8 cellular contexts compared by ENCODE assay signal in genomic region chr10:119445311-119445934, GRCh38.
DNase-seq lines count a peak whose midpoint lies in the region; ATAC-seq, FAIRE-seq and TF ChIP-seq lines count a peak whose summit lies in the region.

No MANE protein-coding gene starts in this region.

- FAIRE-seq in GM12892 (lab: Jason Lieb, UNC): peak; percentile 95

- peaks cover 12% of the 10 kb centered on the region for H3K36me3 Mint-ChIP-seq in activated T-helper 2 cell treated with anti-CD3 and anti-CD28 coated beads, Interferon-gamma antibody, Interleukin-2, Interleukin-4, amounts not matched to agents 10 μg/mL and 5 μg/mL and 100 μg/mL, durations not matched to agents 14 hours and 24 hours and 36 hours (ENCODE audit: low read depth)

- H3K27me3 ChIP-seq in A673 (replicated peaks; ENCODE audit: insufficient read depth, low read depth, low read length, poor library complexity): no peaks in the 10 kb centered on the region
- H3K27me3 ChIP-seq in testis: no peaks in the 10 kb centered on the region

- TF ChIP-seq CTCF in A673 (conservative IDR thresholded peaks at IDR 0.05; ENCODE audit: low read depth, low read length): peak; percentile 93
- TF ChIP-seq CTCF in omental fat pad (IDR thresholded peaks at IDR 0.05): peak in 1 of 3 donors; percentile 68
- peak; percentile 91 to 99 (median 96) for TF ChIP-seq CTCF in testis (IDR thresholded peaks at IDR 0.05)

- peak; percentile 78 for DNase-seq in A673 (ENCODE audit: low spot score)
- DNase-seq in GM12892 (ENCODE audit: insufficient read length): peak; percentile 81
- DNase-seq in HuH-7 (ENCODE audit: low spot score): peak; percentile 96
- DNase-seq in RPMI7951 (ENCODE audit: low read depth): peak; percentile 61
- peak; percentile 69 for DNase-seq in activated T-helper 2 cell treated with anti-CD3 and anti-CD28 coated beads, Interferon-gamma antibody, Interleukin-2, Interleukin-4, amounts not matched to agents 10 μg/mL and 5 μg/mL and 100 μg/mL, durations not matched to agents 14 hours and 24 hours and 36 hours (ENCODE audit: low spot score)
- peak; percentile 60 for DNase-seq in foreskin melanocyte
- DNase-seq in omental fat pad (ENCODE audit: low spot score): peak; percentile 84
- peak; percentile 92 for DNase-seq in testis

- no peak overlapping the region for H3K4me3 Mint-ChIP-seq in activated T-helper 2 cell treated with anti-CD3 and anti-CD28 coated beads, Interferon-gamma antibody, Interleukin-2, Interleukin-4, amounts not matched to agents 10 μg/mL and 5 μg/mL and 100 μg/mL, durations not matched to agents 14 hours and 24 hours and 36 hours (ENCODE audit: low read depth)

- TF ChIP-seq POLR2A in GM12892 (IDR thresholded peaks at IDR 0.05; ENCODE audit: low read depth, low read length) (no peak), testis (IDR thresholded peaks at IDR 0.05) (no peak)

- H3K9me3 ChIP-seq in A673 (ENCODE audit: low read depth, low read length, poor library complexity, severe bottlenecking) (no peaks in the 10 kb centered on the region), testis (no peaks in the 10 kb centered on the region)

- 32 to 39% methylated on average over 10 of the region's 10 CpGs for WGBS in testis, 2 donors

- intact Hi-C loops in A673 (cut with micrococcal nuclease; ENCODE audit: unreplicated experiment): loop anchor here (1.0 kb wide), 1 partner anchor 246 kb away; no protein-coding TSS in a partner anchor
- intact Hi-C loops in activated T-helper 2 cell treated with anti-CD3 and anti-CD28 coated beads, Interferon-gamma antibody, Interleukin-2, Interleukin-4, amounts not matched to agents 10 μg/mL and 5 μg/mL and 100 μg/mL, durations not matched to agents 14 hours and 24 hours and 36 hours (cut with micrococcal nuclease): loop anchor here (1.0 to 2.0 kb wide), 2 partner anchors 239 to 247 kb away; no protein-coding TSS in a partner anchor
- intact Hi-C loops in testis (cut with DNase I; ENCODE audit: low total_unique reads): loop anchor here (10.0 kb wide), 1 partner anchor 241 kb away; the partner anchor contains the start of gene GRK5

- H3K4me1 ChIP-seq in A673 (ENCODE audit: insufficient read depth, low read length, poor library complexity, severe bottlenecking) (no peaks in the 10 kb centered on the region), testis (peaks cover 4% of the 10 kb centered on the region)

- no TSS peak for BruUV-seq in A673 (replicated peaks; lab: Mats Ljungman, UMichigan)

- H3K27ac ChIP-seq in A673 (ENCODE audit: low read depth, low read length, poor library complexity, severe bottlenecking) (no peak overlapping the region), testis (no peak overlapping the region)

- H3K9me3 Mint-ChIP-seq in activated T-helper 2 cell treated with anti-CD3 and anti-CD28 coated beads, Interferon-gamma antibody, Interleukin-2, Interleukin-4, amounts not matched to agents 10 μg/mL and 5 μg/mL and 100 μg/mL, durations not matched to agents 14 hours and 24 hours and 36 hours: no peaks in the 10 kb centered on the region

- H3K36me3 ChIP-seq in A673 (ENCODE audit: insufficient read depth, low read length, poor library complexity, severe bottlenecking) (peaks cover 7% of the 10 kb centered on the region), testis (ENCODE audit: low read depth, missing control alignments) (no peaks in the 10 kb centered on the region)

- CTCF ChIA-PET in A673 (lab: Charles Lee): interaction anchor here (0.6 to 2.0 kb wide), 6 partner anchors 20 to 877 kb away, joined by 3 to 35 read pairs (median 4); partner anchors contain the start of gene GRK5

- no peak overlapping the region for H3K4me3 ChIP-seq in A673 (ENCODE audit: low read depth, low read length, poor library complexity, severe bottlenecking)
- H3K4me3 ChIP-seq in testis: no peak overlapping the region

- no peak for ATAC-seq in omental fat pad (ENCODE audit: low FRiP score)

- H3K27ac Mint-ChIP-seq in activated T-helper 2 cell treated with anti-CD3 and anti-CD28 coated beads, Interferon-gamma antibody, Interleukin-2, Interleukin-4, amounts not matched to agents 10 μg/mL and 5 μg/mL and 100 μg/mL, durations not matched to agents 14 hours and 24 hours and 36 hours: no peak overlapping the region

- no peaks in the 10 kb centered on the region for H3K27me3 Mint-ChIP-seq in activated T-helper 2 cell treated with anti-CD3 and anti-CD28 coated beads, Interferon-gamma antibody, Interleukin-2, Interleukin-4, amounts not matched to agents 10 μg/mL and 5 μg/mL and 100 μg/mL, durations not matched to agents 14 hours and 24 hours and 36 hours (ENCODE audit: low read depth)

- POLR2A ChIA-PET in A673 (lab: Charles Lee; ENCODE audit: low non-redundant PET): interaction anchor here (0.6 kb wide), 1 partner anchor 130 kb away, joined by 7 read pairs; no protein-coding TSS in a partner anchor

- peaks cover 2% of the 10 kb centered on the region for H3K4me1 Mint-ChIP-seq in activated T-helper 2 cell treated with anti-CD3 and anti-CD28 coated beads, Interferon-gamma antibody, Interleukin-2, Interleukin-4, amounts not matched to agents 10 μg/mL and 5 μg/mL and 100 μg/mL, durations not matched to agents 14 hours and 24 hours and 36 hours (ENCODE audit: low read depth)
